9 cellular contexts compared by ENCODE assay signal in genomic region chr1:91582431-91582921, GRCh38.
DNase-seq lines count a peak whose midpoint lies in the region; ATAC-seq and TF ChIP-seq lines count a peak whose summit lies in the region.
"Had no signal": no experiment of that assay in that cellular context is flagged by ENCODE, and none has a peak within 500 bp of the region (broad histone marks: within the 10 kb centered on the region; RNA-seq: fewer than 3 reads in every experiment).

No MANE protein-coding gene starts in this region.

- intact Hi-C loops in A673 (cut with micrococcal nuclease; ENCODE audit: unreplicated experiment): no loop called here

- no peak overlapping the region for H3K4me3 Mint-ChIP-seq in chondrocyte (ENCODE audit: unreplicated experiment)
- H3K4me3 Mint-ChIP-seq in nephron: no peak overlapping the region
- H3K4me3 Mint-ChIP-seq: activated T-cell treated with anti-CD3 and anti-CD28 coated beads, Interleukin-2, amount 50 U/mL, for 24 hours had no signal

- DNase-seq in AG09319 (ENCODE audit: extremely low read depth, low read depth) (peak; percentile 78), LoVo (ENCODE audit: low spot score) (peak; percentile 54), chondrocyte (ENCODE audit: low spot score) (no peak), C1 segment of cervical spinal cord (lab: John Stamatoyannopoulos, UW) (no peak), HT-29 (ENCODE audit: low spot score) (no peak), A673 (ENCODE audit: low spot score) (no peak)
- DNase-seq: activated T-cell treated with anti-CD3 and anti-CD28 coated beads, Interleukin-2, amount 50 U/mL, for 24 hours had no signal

- H3K27ac ChIP-seq in A673 (ENCODE audit: low read depth, low read length, poor library complexity, severe bottlenecking): no peak overlapping the region

- H3K9me3 Mint-ChIP-seq in chondrocyte (ENCODE audit: low read depth) (no peaks in the 10 kb centered on the region), nephron (no peaks in the 10 kb centered on the region)
- H3K9me3 Mint-ChIP-seq: activated T-cell treated with anti-CD3 and anti-CD28 coated beads, Interleukin-2, amount 50 U/mL, for 24 hours had no signal

- peaks cover 6% of the 10 kb centered on the region for H3K27me3 Mint-ChIP-seq in chondrocyte (ENCODE audit: low read depth)
- H3K27me3 Mint-ChIP-seq in nephron (ENCODE audit: low read depth): peaks cover 5% of the 10 kb centered on the region
- H3K27me3 Mint-ChIP-seq: activated T-cell treated with anti-CD3 and anti-CD28 coated beads, Interleukin-2, amount 50 U/mL, for 24 hours had no signal

- no peaks in the 10 kb centered on the region for H3K4me1 ChIP-seq in A673 (ENCODE audit: insufficient read depth, low read length, poor library complexity, severe bottlenecking)

- H3K4me3 ChIP-seq in A673 (ENCODE audit: low read depth, low read length, poor library complexity, severe bottlenecking): no peak overlapping the region

- POLR2A ChIA-PET in A673 (lab: Charles Lee; ENCODE audit: low non-redundant PET): no interaction called here

- CTCF ChIA-PET in A673 (lab: Charles Lee): no interaction called here

- no peaks in the 10 kb centered on the region for H3K27me3 ChIP-seq in A673 (replicated peaks; ENCODE audit: insufficient read depth, low read depth, low read length, poor library complexity)

- ATAC-seq in GM19467 (IDR thresholded peaks at IDR 0.05; ENCODE audit: unreplicated experiment): no peak

- TF ChIP-seq CTCF in AG09319 (IDR thresholded peaks at IDR 0.05; ENCODE audit: low read depth, low read length) (no peak), chondrocyte (IDR thresholded peaks at IDR 0.05) (no peak), nephron (IDR thresholded peaks at IDR 0.05; ENCODE audit: unreplicated experiment in 3 of 3) (no peak), A673 (conservative IDR thresholded peaks at IDR 0.05; ENCODE audit: low read depth, low read length) (no peak)

- H3K36me3 Mint-ChIP-seq in chondrocyte (ENCODE audit: low read depth) (no peaks in the 10 kb centered on the region), nephron (ENCODE audit: low read depth) (no peaks in the 10 kb centered on the region)

- H3K4me1 Mint-ChIP-seq in chondrocyte (ENCODE audit: low read depth): peaks cover 14% of the 10 kb centered on the region
- H3K4me1 Mint-ChIP-seq in nephron: peaks cover 20% of the 10 kb centered on the region

- H3K36me3 ChIP-seq in A673 (ENCODE audit: insufficient read depth, low read length, poor library complexity, severe bottlenecking): no peaks in the 10 kb centered on the region

- H3K27ac Mint-ChIP-seq in chondrocyte (ENCODE audit: unreplicated experiment) (peak overlapping the region; percentile 51), nephron (peak overlapping the region; percentile 56 to 75 (median 60))
- H3K27ac Mint-ChIP-seq: activated T-cell treated with anti-CD3 and anti-CD28 coated beads, Interleukin-2, amount 50 U/mL, for 24 hours had no signal

- no peaks in the 10 kb centered on the region for H3K9me3 ChIP-seq in A673 (ENCODE audit: low read depth, low read length, poor library complexity, severe bottlenecking)

- no TSS peak for BruUV-seq in A673 (replicated peaks; lab: Mats Ljungman, UMichigan)

Comparison
In these comparisons a context has a peak if more than half of its experiments do, and no peak if none do; other contexts are left out.
1. DNase-seq: peak in AG09319 (single experiment) and LoVo (single experiment); none in chondrocyte (single experiment), C1 segment of cervical spinal cord (0 of 14), HT-29 (single experiment) and A673 (single experiment).